Comparison of ENCODE assay signal across 14 cellular contexts in the genomic region with DNA sequence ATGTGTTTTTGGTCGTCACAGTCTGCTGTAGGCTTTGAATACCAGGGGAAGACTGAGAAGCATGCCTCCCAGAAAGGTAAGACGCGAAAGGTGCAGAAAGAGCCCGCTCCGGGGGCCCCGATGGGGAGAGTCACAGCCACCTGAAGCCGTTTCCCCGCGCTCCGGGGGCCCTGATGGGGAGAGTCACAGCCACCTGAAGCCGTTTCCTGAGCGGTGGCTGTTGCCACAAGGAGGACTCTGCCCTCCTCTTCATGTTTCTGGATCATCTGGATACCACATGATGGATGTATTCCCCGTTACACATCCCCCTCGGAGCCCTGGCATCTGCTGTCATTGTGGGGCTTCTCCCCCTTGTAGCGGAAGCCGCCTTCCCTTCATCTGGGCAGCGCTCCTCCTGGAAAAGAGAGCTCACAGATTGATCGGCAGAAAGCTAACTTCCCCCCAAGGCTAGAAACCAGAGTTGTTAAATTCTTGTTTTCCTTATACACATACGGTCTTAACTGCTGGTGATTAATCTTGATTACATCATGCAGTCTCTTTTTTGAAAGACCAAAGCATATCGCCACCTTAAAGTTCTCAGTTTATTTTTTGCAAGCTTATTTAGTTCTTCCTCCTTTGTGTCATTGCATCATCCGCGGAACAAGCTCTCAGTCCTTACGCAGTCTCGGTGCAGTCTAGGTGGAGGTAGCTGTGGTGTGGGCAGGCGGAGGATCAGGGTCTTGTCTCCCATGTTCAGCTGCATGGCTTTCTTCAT. TPM values are rescaled to one million over a fixed set of nuclear protein-coding genes. Genes with fewer than 3 reads are reported as not detected.
DNase-seq lines count a peak whose midpoint lies in the region; ATAC-seq and TF ChIP-seq lines count a peak whose summit lies in the region.
"Had no signal": no experiment of that assay in that cellular context is flagged by ENCODE, and none has a peak within 500 bp of the region (broad histone marks: within the 10 kb centered on the region; RNA-seq: fewer than 3 reads in every experiment).

No MANE protein-coding gene starts in this region.

- in situ Hi-C loops in Panc1 (cut with HindIII; ENCODE audit: low pct_unique_long_range_greater_than_20kb, low sequenced_read_pairs): no loop called here

- peaks cover 12% of the 10 kb centered on the region for H3K36me3 Mint-ChIP-seq in activated naive CD8-positive, alpha-beta T cell
- peaks cover 52% of the 10 kb centered on the region for H3K36me3 Mint-ChIP-seq in activated naive CD8-positive, alpha-beta T cell treated with anti-CD3 and anti-CD28 coated beads, Interleukin-2, amount 50 U/mL, for 24 hours (ENCODE audit: low read depth)
- peaks cover 27% of the 10 kb centered on the region for H3K36me3 Mint-ChIP-seq in type B pancreatic cell
- H3K36me3 Mint-ChIP-seq: T-cell had no signal

- no peak for ATAC-seq in activated naive CD8-positive, alpha-beta T cell treated with anti-CD3 and anti-CD28 coated beads, Interleukin-2, amount 50 U/mL, for 24 hours
- no peak for ATAC-seq in Panc1
- ATAC-seq in HG02852 (IDR thresholded peaks at IDR 0.05; ENCODE audit: unreplicated experiment): no peak
- ATAC-seq: activated T-cell treated with anti-CD3 and anti-CD28 coated beads, Interleukin-2, amount 50 U/mL, for 4 hours; T-cell had no signal

- H3K4me3 Mint-ChIP-seq in activated naive CD8-positive, alpha-beta T cell: peak overlapping the region; percentile 30
- H3K4me3 Mint-ChIP-seq in activated naive CD8-positive, alpha-beta T cell treated with anti-CD3 and anti-CD28 coated beads, Interleukin-2, amount 50 U/mL, for 24 hours: no peak overlapping the region
- H3K4me3 Mint-ChIP-seq in type B pancreatic cell: no peak overlapping the region
- H3K4me3 Mint-ChIP-seq: activated T-cell treated with anti-CD3 and anti-CD28 coated beads, Interleukin-2, amount 50 U/mL, for 4 hours; T-cell had no signal

- H3K27me3 Mint-ChIP-seq in activated naive CD8-positive, alpha-beta T cell: no peaks in the 10 kb centered on the region
- H3K27me3 Mint-ChIP-seq in activated naive CD8-positive, alpha-beta T cell treated with anti-CD3 and anti-CD28 coated beads, Interleukin-2, amount 50 U/mL, for 24 hours: peaks cover 17% of the 10 kb centered on the region
- no peaks in the 10 kb centered on the region for H3K27me3 Mint-ChIP-seq in type B pancreatic cell

- H3K9me3 Mint-ChIP-seq in activated naive CD8-positive, alpha-beta T cell (ENCODE audit: low read depth): no peaks in the 10 kb centered on the region
- no peaks in the 10 kb centered on the region for H3K9me3 Mint-ChIP-seq in activated naive CD8-positive, alpha-beta T cell treated with anti-CD3 and anti-CD28 coated beads, Interleukin-2, amount 50 U/mL, for 24 hours
- no peaks in the 10 kb centered on the region for H3K9me3 Mint-ChIP-seq in type B pancreatic cell
- H3K9me3 Mint-ChIP-seq: activated T-cell treated with anti-CD3 and anti-CD28 coated beads, Interleukin-2, amount 50 U/mL, for 4 hours; T-cell had no signal

- H3K9me3 ChIP-seq in Panc1 (ENCODE audit: control insufficient read depth, insufficient read depth, low read depth, low read length): no peaks in the 10 kb centered on the region
- H3K9me3 ChIP-seq in fibroblast of lung (ENCODE audit: control insufficient read depth, insufficient read depth, low read depth, low read length): no peaks in the 10 kb centered on the region
- H3K9me3 ChIP-seq: gastrocnemius medialis, psoas muscle, tibial nerve had no signal

- peaks cover 15% of the 10 kb centered on the region for H3K79me2 ChIP-seq in fibroblast of lung (ENCODE audit: control insufficient read depth, insufficient read depth, low read length)

- H3K4me1 ChIP-seq in Panc1 (ENCODE audit: control insufficient read depth, insufficient read depth, low read length) (no peaks in the 10 kb centered on the region), fibroblast of lung (ENCODE audit: control insufficient read depth, extremely low read depth, insufficient read depth, low read length) (peaks cover 5% of the 10 kb centered on the region)
- H3K4me1 ChIP-seq: gastrocnemius medialis, psoas muscle had no signal

- H3K4me2 ChIP-seq in fibroblast of lung (ENCODE audit: extremely low read depth, insufficient read depth, low read length): no peak overlapping the region

- H3K27ac Mint-ChIP-seq in activated naive CD8-positive, alpha-beta T cell: no peak overlapping the region
- H3K27ac Mint-ChIP-seq in activated naive CD8-positive, alpha-beta T cell treated with anti-CD3 and anti-CD28 coated beads, Interleukin-2, amount 50 U/mL, for 24 hours: no peak overlapping the region
- H3K27ac Mint-ChIP-seq in type B pancreatic cell: peak overlapping the region; percentile 74
- H3K27ac Mint-ChIP-seq: T-cell had no signal

- DNase-seq in activated naive CD8-positive, alpha-beta T cell treated with anti-CD3 and anti-CD28 coated beads, Interleukin-2, amount 50 U/mL, for 24 hours: no peak
- DNase-seq in Panc1 (ENCODE audit: low read depth, low spot score) (no peak), fibroblast of lung (ENCODE audit: low read depth in 2 of 2) (peak; percentile 25 to 30), type B pancreatic cell (ENCODE audit: extremely low spot score, unreplicated experiment) (no peak), RPMI8226 (no peak), NCI-H128 (lab: John Stamatoyannopoulos, UW; ENCODE audit: unreplicated experiment) (no peak)
- DNase-seq: activated CD4-positive, alpha-beta T cell treated with anti-CD3 and anti-CD28 coated beads for 4 hours; activated T-cell treated with anti-CD3 and anti-CD28 coated beads, Interleukin-2, amount 50 U/mL, for 4 hours; T-cell had no signal

- H3K27ac ChIP-seq in Panc1 (ENCODE audit: low read length) (peak overlapping the region; percentile 5; the same call in 1 of the 2 replicates), fibroblast of lung (ENCODE audit: insufficient read depth, low read length) (peak overlapping the region; percentile 3)
- H3K27ac ChIP-seq: gastrocnemius medialis, psoas muscle had no signal

- peaks cover 12% of the 10 kb centered on the region for H3K4me1 Mint-ChIP-seq in activated naive CD8-positive, alpha-beta T cell (ENCODE audit: low read depth)
- H3K4me1 Mint-ChIP-seq in activated naive CD8-positive, alpha-beta T cell treated with anti-CD3 and anti-CD28 coated beads, Interleukin-2, amount 50 U/mL, for 24 hours: peaks cover 6% of the 10 kb centered on the region
- H3K4me1 Mint-ChIP-seq in type B pancreatic cell (ENCODE audit: unreplicated experiment): no peaks in the 10 kb centered on the region
- H3K4me1 Mint-ChIP-seq: T-cell had no signal

- no peaks in the 10 kb centered on the region for H4K20me1 ChIP-seq in fibroblast of lung (ENCODE audit: control insufficient read depth, extremely low read depth, insufficient read depth, low read length)

- no peaks in the 10 kb centered on the region for H3K27me3 ChIP-seq in Panc1 (ENCODE audit: control insufficient read depth, insufficient read depth, low read length)
- H3K27me3 ChIP-seq in fibroblast of lung (ENCODE audit: control insufficient read depth, insufficient read depth, low read length): no peaks in the 10 kb centered on the region
- H3K27me3 ChIP-seq: gastrocnemius medialis, tibial nerve had no signal

- TF ChIP-seq CTCF in Panc1 (IDR thresholded peaks at IDR 0.05) (no peak), fibroblast of lung (conservative IDR thresholded peaks at IDR 0.05 in 1 of 2, IDR thresholded peaks at IDR 0.05 in 1 of 2; ENCODE audit: low read depth in 1 of 2, low read length in 2 of 2) (no peak), type B pancreatic cell (conservative IDR thresholded peaks at IDR 0.05) (no peak)

- CTCF ChIA-PET in Panc1 (lab: Charles Lee): no interaction called here

- POLR2A ChIA-PET in Panc1 (lab: Charles Lee): no interaction called here

- BruUV-seq in Panc1 (replicated peaks; lab: Mats Ljungman, UMichigan): no TSS peak

- H3K4me3 ChIP-seq in Panc1 (ENCODE audit: low read depth in 2 of 2, low read length in 2 of 2) (no peak overlapping the region), fibroblast of lung (replicated peaks in 1 of 4; ENCODE audit: control extremely low read depth in 1 of 4, insufficient read depth in 1 of 4, low read depth in 3 of 4, low read length in 4 of 4) (no peak overlapping the region)
- H3K4me3 ChIP-seq: gastrocnemius medialis, psoas muscle, tibial nerve had no signal

- intact Hi-C loops in Panc1 (cut with micrococcal nuclease; ENCODE audit: unreplicated experiment): no loop called here

- H2AFZ ChIP-seq in fibroblast of lung (ENCODE audit: low read length): no peak overlapping the region

- no peak overlapping the region for H3K9ac ChIP-seq in fibroblast of lung (ENCODE audit: insufficient read depth, low read length)

- peaks cover 39% of the 10 kb centered on the region for H3K36me3 ChIP-seq in Panc1 (ENCODE audit: control insufficient read depth, insufficient read depth, low read length)
- peaks cover 51% of the 10 kb centered on the region for H3K36me3 ChIP-seq in fibroblast of lung (ENCODE audit: control insufficient read depth, insufficient read depth, low read length)

RNA-seq across cellular contexts. Expression of a gene that starts 17.5 kb away (rescaled TPM):
- total RNA-seq in Panc1 (2021; ENCODE audit: unreplicated experiment) (503 TPM), fibroblast of lung (378 and 428 TPM in 2 replicates), type B pancreatic cell (ENCODE audit: low replicate concordance) (211 and 264 TPM in 2 replicates)
- polyA plus RNA-seq in Panc1 (2012; ENCODE audit: insufficient read length): 500 TPM
- 198 and 210 TPM in 2 replicates for polyA plus RNA-seq in fibroblast of lung
- 279 and 284 TPM in 2 replicates for polyA plus RNA-seq in fibroblast of lung (2012)
- 222 and 235 TPM in 2 replicates for polyA minus RNA-seq in fibroblast of lung (ENCODE audit: low replicate concordance)

Comparison
In these comparisons a context has a peak if more than half of its experiments do, and no peak if none do; other contexts are left out.
1. DNase-seq: peak in fibroblast of lung (2 of 2); none in activated naive CD8-positive, alpha-beta T cell treated with anti-CD3 and anti-CD28 coated beads, Interleukin-2, amount 50 U/mL, for 24 hours (single experiment), Panc1 (single experiment), type B pancreatic cell (single experiment), RPMI8226 (single experiment) and NCI-H128 (single experiment).